Comparison of ENCODE assay signal across 20 cellular contexts in the genomic region with DNA sequence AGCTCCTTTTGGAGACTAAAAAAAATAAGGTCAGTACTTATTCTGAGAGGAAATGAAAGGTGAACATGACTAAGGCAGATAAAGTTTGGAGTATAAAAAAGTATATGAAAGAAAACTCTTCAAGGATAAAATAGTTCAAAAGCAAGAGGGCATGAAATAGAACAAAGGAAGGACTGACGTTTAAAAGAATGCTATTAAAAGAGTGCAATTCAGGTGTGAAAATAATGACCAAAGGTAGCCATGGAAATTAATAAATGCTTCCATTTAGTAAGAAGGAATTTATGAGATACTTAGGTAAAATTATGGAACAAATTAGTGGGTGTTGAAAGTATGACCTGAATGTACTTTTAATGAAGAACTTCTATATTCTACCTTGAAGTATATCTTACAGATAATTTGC.
"Had no signal": no experiment of that assay in that cellular context is flagged by ENCODE, and none has a peak within 500 bp of the region (broad histone marks: within the 10 kb centered on the region; RNA-seq: fewer than 3 reads in every experiment).

No MANE protein-coding gene starts in this region.

- H3K27me3 Mint-ChIP-seq: dendritic cell treated with granulocyte-macrophage colony-stimulating factor and Interleukin-4, amounts not matched to agents 40 ng/mL and 50 ng/mL, for 4 days; effector memory CD8-positive, alpha-beta T cell had no signal

- DNase-seq: colonic mucosa; cortex of kidney; dermis blood vessel endothelial cell; dorsolateral prefrontal cortex; effector CD4-positive, alpha-beta T cell; effector CD8-positive, alpha-beta T cell; effector memory CD4-positive, alpha-beta T cell; effector memory CD8-positive, alpha-beta T cell; endodermal cell; erythroblast; esophagus squamous epithelium; foreskin fibroblast; foreskin keratinocyte; foreskin melanocyte; gastrocnemius medialis; glutamatergic neuron; head of caudate nucleus; heart left ventricle; heart right ventricle had no signal

- H3K4me3 Mint-ChIP-seq: dendritic cell treated with granulocyte-macrophage colony-stimulating factor and Interleukin-4, amounts not matched to agents 40 ng/mL and 50 ng/mL, for 4 days; effector memory CD8-positive, alpha-beta T cell; endodermal cell had no signal

- H3K27ac Mint-ChIP-seq: dendritic cell treated with granulocyte-macrophage colony-stimulating factor and Interleukin-4, amounts not matched to agents 40 ng/mL and 50 ng/mL, for 4 days; effector memory CD8-positive, alpha-beta T cell; endodermal cell had no signal
